25 cellular contexts compared by ENCODE assay signal in the genomic region with DNA sequence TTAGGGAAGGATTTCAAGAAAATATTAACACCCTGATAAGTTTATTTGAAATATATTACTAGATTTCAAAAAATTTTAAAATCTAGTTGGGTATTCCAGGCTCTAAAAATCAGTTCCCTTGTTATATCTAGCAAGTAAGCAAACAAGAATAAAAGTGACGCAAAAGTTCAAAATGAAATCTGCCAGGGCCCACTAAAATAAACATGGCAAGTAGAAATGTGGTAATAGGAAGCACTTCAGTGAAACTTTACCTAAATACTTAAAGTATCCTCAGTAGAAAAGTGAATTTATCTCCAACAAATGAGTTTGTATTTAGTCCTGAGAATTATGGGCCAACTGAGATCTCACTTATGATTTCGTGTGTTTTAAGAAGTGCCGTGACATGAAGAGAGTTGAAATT. TPM values are rescaled to one million over a fixed set of nuclear protein-coding genes. Genes with fewer than 3 reads are reported as not detected.
A peak's percentile ranks its signal among the peaks of the same experiment; 100 is the strongest.
DNase-seq lines count a peak whose midpoint lies in the region; ATAC-seq, FAIRE-seq and TF ChIP-seq lines count a peak whose summit lies in the region.
"Had no signal": no experiment of that assay in that cellular context is flagged by ENCODE, and none has a peak within 500 bp of the region (broad histone marks: within the 10 kb centered on the region; RNA-seq: fewer than 3 reads in every experiment).

No MANE protein-coding gene starts in this region.

- H3K27ac ChIP-seq in muscle layer of colon (ENCODE audit: low read depth, low read length) (peak overlapping the region; percentile 22), subcutaneous abdominal adipose tissue (ENCODE audit: low read depth, low read length) (peak overlapping the region; percentile 7)
- H3K27ac ChIP-seq: PC-9, SJCRH30 had no signal

- H3K9ac ChIP-seq in muscle layer of colon (ENCODE audit: low read length) (no peak overlapping the region), subcutaneous abdominal adipose tissue (ENCODE audit: low read length in 5 of 5) (no peak overlapping the region)

- H3K9me3 ChIP-seq in muscle layer of colon (ENCODE audit: low read length) (no peaks in the 10 kb centered on the region), subcutaneous abdominal adipose tissue (ENCODE audit: control insufficient read depth in 5 of 5, low read length in 5 of 5) (no peaks in the 10 kb centered on the region)
- H3K9me3 ChIP-seq: HAP-1, SJCRH30 had no signal

- peaks cover 50% of the 10 kb centered on the region for H3K4me1 ChIP-seq in muscle layer of colon (ENCODE audit: insufficient read depth, low read length)
- peaks cover 0 to 8% (median 4%) of the 10 kb centered on the region in 5 donors for H3K4me1 ChIP-seq in subcutaneous abdominal adipose tissue (ENCODE audit: control insufficient read depth in 5 of 5, insufficient read depth in 5 of 5, low read length in 5 of 5)
- H3K4me1 ChIP-seq: HAP-1, SJCRH30 had no signal

- no peak for TF ChIP-seq CTCF in lower leg skin (IDR thresholded peaks at IDR 0.05)

- H3K27me3 ChIP-seq in muscle layer of colon (ENCODE audit: control insufficient read depth in 1 of 2, insufficient read depth in 2 of 2, low read length in 2 of 2) (no peaks in the 10 kb centered on the region), subcutaneous abdominal adipose tissue (ENCODE audit: control insufficient read depth in 5 of 5, insufficient read depth in 4 of 5, low read length in 5 of 5) (no peaks in the 10 kb centered on the region)
- H3K27me3 ChIP-seq: SJCRH30 had no signal

- FAIRE-seq in G401.6 (lab: Jason Lieb, UNC): peak; percentile 19

- TF ChIP-seq POLR2A in lower leg skin (IDR thresholded peaks at IDR 0.05): no peak

- ATAC-seq in HG02763 (IDR thresholded peaks at IDR 0.05; ENCODE audit: unreplicated experiment): no peak
- ATAC-seq: Right ventricle myocardium inferior had no signal

- H3K36me3 ChIP-seq in muscle layer of colon (ENCODE audit: insufficient read depth, low read length) (peaks cover 14% of the 10 kb centered on the region), subcutaneous abdominal adipose tissue (ENCODE audit: control insufficient read depth in 5 of 5, insufficient read depth in 5 of 5, low read length in 5 of 5) (peaks cover 32 to 52% (median 44%) of the 10 kb centered on the region in 5 donors)

- WGBS in lower leg skin, 2 donors: 95 to 99% methylated on average over 3 of the region's 3 CpGs

- intact Hi-C loops in lower leg skin (cut with DNase I; ENCODE audit: low total_unique reads): no loop called here

- no peak overlapping the region for H3K4me3 ChIP-seq in muscle layer of colon (ENCODE audit: low read depth in 1 of 2, low read length in 2 of 2)
- no peak overlapping the region for H3K4me3 ChIP-seq in subcutaneous abdominal adipose tissue (ENCODE audit: low read depth in 1 of 5, low read length in 5 of 5)
- H3K4me3 ChIP-seq in lower leg skin (ENCODE audit: low read depth, poor library complexity, severe bottlenecking): no peak overlapping the region
- H3K4me3 ChIP-seq: HAP-1, PC-9, SJCRH30 had no signal

- DNase-seq in iris pigment epithelial cell (ENCODE audit: low read depth): peak; percentile 23
- no peak for DNase-seq in activated naive CD4-positive, alpha-beta T cell treated with Interleukin-2 at 50 U/mL for 16 hours
- no peak for DNase-seq in DMS114 treated with DMSO at 0.1 percent for 48 hours (lab: John Stamatoyannopoulos, UW; ENCODE audit: unreplicated experiment)
- no peak for DNase-seq in lower leg skin (ENCODE audit: low spot score in 2 of 2)
- DNase-seq: 8988T; ACHN; DMS53; GOT3; HFFc6; NCI-H1048; NCI-H1417; NCI-H1694; NCI-H2029 treated with DMSO at 0.1 percent for 48 hours; NCI-H446 treated with DMSO at 0.1 percent for 48 hours; NCI-H526; NCI-H82; NK-92 treated with Interleukin-12 subunit alpha and Interleukin-12 subunit beta, amount 100 ng/mL, for 24 hours; PC-9; SJCRH30 had no signal

RNA-seq across cellular contexts. Expression of gene POLD3, which starts 23.6 kb away (rescaled TPM):
- total RNA-seq in lower leg skin: 10 to 100 TPM in 1 of 4 donors, 1 to 10 TPM in 3; 7.0 to 18.8 (median 9.4) TPM
